11 cellular contexts compared by ENCODE assay signal in genomic region chr19:1189419-1189818, GRCh38. TPM values are rescaled to one million over a fixed set of nuclear protein-coding genes. Genes with fewer than 3 reads are reported as not detected.
A peak's percentile ranks its signal among the peaks of the same experiment; 100 is the strongest.
DNase-seq lines count a peak whose midpoint lies in the region; ATAC-seq, FAIRE-seq and TF ChIP-seq lines count a peak whose summit lies in the region.
"Had no signal": no experiment of that assay in that cellular context is flagged by ENCODE, and none has a peak within 500 bp of the region (broad histone marks: within the 10 kb centered on the region; RNA-seq: fewer than 3 reads in every experiment).

No MANE protein-coding gene starts in this region.

- POLR2A ChIA-PET in activated naive CD8-positive, alpha-beta T cell treated with anti-CD3 and anti-CD28 coated beads, Interleukin-2, amount 10 ng/mL, durations not matched to agents 7 days and 5 days (lab: Charles Lee) = interaction anchor here (1.1 kb wide), 1 partner anchor 14 kb away, joined by 3 read pairs; no protein-coding TSS in a partner anchor

- peaks cover 21% of the 10 kb centered on the region for H3K4me1 Mint-ChIP-seq in T-helper 2 cell treated with Interferon-gamma antibody and Interleukin-4, amounts not matched to agents 5 μg/mL and 100 μg/mL, for 36 hours (ENCODE audit: low read depth)
- H3K4me1 Mint-ChIP-seq in activated naive CD8-positive, alpha-beta T cell treated with anti-CD3 and anti-CD28 coated beads, Interleukin-2, amount 10 ng/mL, durations not matched to agents 7 days and 5 days = peaks cover 16% of the 10 kb centered on the region

- TF ChIP-seq POLR2A in GM12892 (IDR thresholded peaks at IDR 0.05; ENCODE audit: low read depth, low read length) = no peak

- ATAC-seq in activated naive CD8-positive, alpha-beta T cell treated with anti-CD3 and anti-CD28 coated beads, Interleukin-2, amount 10 ng/mL, durations not matched to agents 7 days and 5 days (ENCODE audit: low read depth) = peak; percentile 82
- ATAC-seq in omental fat pad (ENCODE audit: low FRiP score) (peak; percentile 65), GM19397 (IDR thresholded peaks at IDR 0.05; ENCODE audit: unreplicated experiment) (no peak)

- H3K9me3 Mint-ChIP-seq in T-helper 2 cell treated with Interferon-gamma antibody and Interleukin-4, amounts not matched to agents 5 μg/mL and 100 μg/mL, for 36 hours = no peaks in the 10 kb centered on the region
- no peaks in the 10 kb centered on the region for H3K9me3 Mint-ChIP-seq in activated naive CD8-positive, alpha-beta T cell treated with anti-CD3 and anti-CD28 coated beads, Interleukin-2, amount 10 ng/mL, durations not matched to agents 7 days and 5 days
- H3K9me3 Mint-ChIP-seq: stimulated activated naive B cell treated with anti-CD40 and anti-IgM and Interleukin-4, amounts not matched to agents 10 μg/mL and 1 μg/mL and 100 μg/mL, for 72 hours had no signal

- no peaks in the 10 kb centered on the region for H3K27me3 Mint-ChIP-seq in T-helper 2 cell treated with Interferon-gamma antibody and Interleukin-4, amounts not matched to agents 5 μg/mL and 100 μg/mL, for 36 hours (ENCODE audit: low read depth)
- no peaks in the 10 kb centered on the region for H3K27me3 Mint-ChIP-seq in activated naive CD8-positive, alpha-beta T cell treated with anti-CD3 and anti-CD28 coated beads, Interleukin-2, amount 10 ng/mL, durations not matched to agents 7 days and 5 days
- H3K27me3 Mint-ChIP-seq: stimulated activated naive B cell treated with anti-CD40 and anti-IgM and Interleukin-4, amounts not matched to agents 10 μg/mL and 1 μg/mL and 100 μg/mL, for 72 hours had no signal

- H3K27ac Mint-ChIP-seq in T-helper 2 cell treated with Interferon-gamma antibody and Interleukin-4, amounts not matched to agents 5 μg/mL and 100 μg/mL, for 36 hours = no peak overlapping the region
- H3K27ac Mint-ChIP-seq in activated naive CD8-positive, alpha-beta T cell treated with anti-CD3 and anti-CD28 coated beads, Interleukin-2, amount 10 ng/mL, durations not matched to agents 7 days and 5 days = peak overlapping the region; percentile 71
- H3K27ac Mint-ChIP-seq: stimulated activated naive B cell treated with anti-CD40 and anti-IgM and Interleukin-4, amounts not matched to agents 10 μg/mL and 1 μg/mL and 100 μg/mL, for 72 hours had no signal

- FAIRE-seq in GM12892 (lab: Jason Lieb, UNC) = no peak

- H3K4me3 Mint-ChIP-seq in T-helper 2 cell treated with Interferon-gamma antibody and Interleukin-4, amounts not matched to agents 5 μg/mL and 100 μg/mL, for 36 hours = no peak overlapping the region
- no peak overlapping the region for H3K4me3 Mint-ChIP-seq in activated naive CD8-positive, alpha-beta T cell treated with anti-CD3 and anti-CD28 coated beads, Interleukin-2, amount 10 ng/mL, durations not matched to agents 7 days and 5 days
- H3K4me3 Mint-ChIP-seq: stimulated activated naive B cell treated with anti-CD40 and anti-IgM and Interleukin-4, amounts not matched to agents 10 μg/mL and 1 μg/mL and 100 μg/mL, for 72 hours had no signal

- TF ChIP-seq CTCF in omental fat pad (IDR thresholded peaks at IDR 0.05) = no peak

- no peaks in the 10 kb centered on the region for H3K36me3 Mint-ChIP-seq in T-helper 2 cell treated with Interferon-gamma antibody and Interleukin-4, amounts not matched to agents 5 μg/mL and 100 μg/mL, for 36 hours (ENCODE audit: low read depth)
- no peaks in the 10 kb centered on the region for H3K36me3 Mint-ChIP-seq in activated naive CD8-positive, alpha-beta T cell treated with anti-CD3 and anti-CD28 coated beads, Interleukin-2, amount 10 ng/mL, durations not matched to agents 7 days and 5 days
- H3K36me3 Mint-ChIP-seq: stimulated activated naive B cell treated with anti-CD40 and anti-IgM and Interleukin-4, amounts not matched to agents 10 μg/mL and 1 μg/mL and 100 μg/mL, for 72 hours had no signal

- DNase-seq in Daoy (ENCODE audit: low read depth) = peak; percentile 80
- DNase-seq in T-helper 2 cell treated with Interferon-gamma antibody and Interleukin-4, amounts not matched to agents 5 μg/mL and 100 μg/mL, for 36 hours (ENCODE audit: low spot score) = peak; percentile 61
- no peak for DNase-seq in activated naive CD8-positive, alpha-beta T cell treated with anti-CD3 and anti-CD28 coated beads, Interleukin-2, amount 10 ng/mL, durations not matched to agents 7 days and 5 days
- no peak for DNase-seq in omental fat pad (ENCODE audit: low spot score)
- no peak for DNase-seq in NCI-H1105 treated with DMSO at 0.1 percent for 48 hours (lab: John Stamatoyannopoulos, UW)
- no peak for DNase-seq in GM12892 (ENCODE audit: insufficient read length)
- DNase-seq in NCI-H345 treated with DMSO at 0.1 percent for 48 hours (lab: John Stamatoyannopoulos, UW; ENCODE audit: unreplicated experiment) = no peak
- DNase-seq: glutamatergic neuron; NCI-H1436; stimulated activated naive B cell treated with anti-CD40 and anti-IgM and Interleukin-4, amounts not matched to agents 10 μg/mL and 1 μg/mL and 100 μg/mL, for 72 hours had no signal

RNA-seq across cellular contexts. Expression of gene SBNO2, which starts 15.4 kb away (rescaled TPM):
- total RNA-seq in Daoy (2014; rRNA removed; shearing (Covaris generic)) = 28.1 and 37.7 TPM in 2 replicates
- 10 to 100 TPM; 77.7 to 90.6 TPM for total RNA-seq in activated naive CD8-positive, alpha-beta T cell treated with anti-CD3 and anti-CD28 coated beads, Interleukin-2, amount 10 ng/mL, durations not matched to agents 7 days and 5 days
- total RNA-seq in omental fat pad = 100 to 1,000 TPM in 1 of 4 donors, 10 to 100 TPM in 3; 33.1 to 208 (median 61.9) TPM
- polyA plus RNA-seq in GM12892 (2012; ENCODE audit: missing spikeins) = 6.4 TPM

RNA-seq across cellular contexts. Expression of gene STK11, which starts 16.2 kb away (rescaled TPM):
- 72.7 and 83.5 TPM in 2 replicates for total RNA-seq in Daoy (2014; rRNA removed; shearing (Covaris generic))
- 10 to 100 TPM; 87.1 to 87.2 TPM for total RNA-seq in activated naive CD8-positive, alpha-beta T cell treated with anti-CD3 and anti-CD28 coated beads, Interleukin-2, amount 10 ng/mL, durations not matched to agents 7 days and 5 days
- 10 to 100 TPM; 38.0 to 48.4 (median 44.2) TPM for total RNA-seq in omental fat pad
- polyA plus RNA-seq in GM12892 (2012; ENCODE audit: missing spikeins) = 13.8 TPM

RNA-seq across cellular contexts. Expression of gene CBARP, which starts 48.4 kb away (rescaled TPM):
- total RNA-seq in Daoy (2014; rRNA removed; shearing (Covaris generic)) = 0.86 and 1.8 TPM in 2 replicates
- total RNA-seq in activated naive CD8-positive, alpha-beta T cell treated with anti-CD3 and anti-CD28 coated beads, Interleukin-2, amount 10 ng/mL, durations not matched to agents 7 days and 5 days = under 1 TPM; 0.14 to 0.17 TPM
- total RNA-seq in omental fat pad = 10 to 100 TPM in 1 of 4 donors, 1 to 10 TPM in 1, under 1 TPM in 1, not detected in 1; 0.63 to 19.6 (median 2.2) TPM
- polyA plus RNA-seq in GM12892 (2012; ENCODE audit: missing spikeins) = not detected

RNA-seq across cellular contexts. Expression of gene ATP5F1D, which starts 52.1 kb away (rescaled TPM):
- total RNA-seq in Daoy (2014; rRNA removed; shearing (Covaris generic)) = 41.4 and 82.8 TPM in 2 replicates
- 100 to 1,000 TPM; 157 to 161 TPM for total RNA-seq in activated naive CD8-positive, alpha-beta T cell treated with anti-CD3 and anti-CD28 coated beads, Interleukin-2, amount 10 ng/mL, durations not matched to agents 7 days and 5 days
- total RNA-seq in omental fat pad = 10 to 100 TPM; 46.4 to 76.0 (median 60.2) TPM
- 63.3 TPM for polyA plus RNA-seq in GM12892 (2012; ENCODE audit: missing spikeins)

RNA-seq across cellular contexts. Expression of gene MIDN, which starts 59.0 kb away (rescaled TPM):
- total RNA-seq in Daoy (2014; rRNA removed; shearing (Covaris generic)) = 8.7 and 14.3 TPM in 2 replicates
- total RNA-seq in activated naive CD8-positive, alpha-beta T cell treated with anti-CD3 and anti-CD28 coated beads, Interleukin-2, amount 10 ng/mL, durations not matched to agents 7 days and 5 days = 10 to 100 TPM; 75.2 to 80.7 TPM
- 10 to 100 TPM; 24.5 to 68.6 (median 44.1) TPM for total RNA-seq in omental fat pad
- polyA plus RNA-seq in GM12892 (2012; ENCODE audit: missing spikeins) = 8.9 TPM

Comparison
In these comparisons a context has a peak if more than half of its experiments do, and no peak if none do; other contexts are left out.
1. DNase-seq: peak in Daoy (single experiment) and T-helper 2 cell treated with Interferon-gamma antibody and Interleukin-4, amounts not matched to agents 5 μg/mL and 100 μg/mL, for 36 hours (single experiment); none in activated naive CD8-positive, alpha-beta T cell treated with anti-CD3 and anti-CD28 coated beads, Interleukin-2, amount 10 ng/mL, durations not matched to agents 7 days and 5 days (single experiment), omental fat pad (single experiment), NCI-H1105 treated with DMSO at 0.1 percent for 48 hours (single experiment), GM12892 (single experiment) and NCI-H345 treated with DMSO at 0.1 percent for 48 hours (single experiment).